ENCODE assay signal across 9 cellular contexts in genomic region chr1:41239988-41240610, GRCh38. TPM values are rescaled to one million over a fixed set of nuclear protein-coding genes. Genes with fewer than 3 reads are reported as not detected.
A peak's percentile ranks its signal among the peaks of the same experiment; 100 is the strongest.
DNase-seq lines count a peak whose midpoint lies in the region; ATAC-seq and TF ChIP-seq lines count a peak whose summit lies in the region.
"Had no signal": no experiment of that assay in that cellular context is flagged by ENCODE, and none has a peak within 500 bp of the region (broad histone marks: within the 10 kb centered on the region; RNA-seq: fewer than 3 reads in every experiment).

No MANE protein-coding gene starts in this region.

- H3K36me3 ChIP-seq in HCT116 (ENCODE audit: control insufficient read depth in 1 of 2, insufficient read depth in 2 of 2, low read length in 2 of 2) (no peaks in the 10 kb centered on the region), SK-N-MC (ENCODE audit: insufficient read depth, low read length) (no peaks in the 10 kb centered on the region), vagina (no peaks in the 10 kb centered on the region)

- no peaks in the 10 kb centered on the region; the same call in 1 of the 2 replicates for H4K20me1 ChIP-seq in HCT116 (ENCODE audit: insufficient read depth)

- POLR2A ChIA-PET in CD4-positive, alpha-beta T cell (lab: Charles Lee), result interaction anchor here (0.8 kb wide), 2 partner anchors 17 to 379 kb away, joined by 4 to 6 read pairs; no protein-coding TSS in a partner anchor
- POLR2A ChIA-PET in HCT116 (lab: Charles Lee), result no interaction called here

- no peak overlapping the region for H3K27ac ChIP-seq in CD4-positive, alpha-beta T cell (ENCODE audit: low read depth, low read length)
- H3K27ac ChIP-seq in HCT116 (ENCODE audit: low read depth, low read length) (no peak overlapping the region), SK-N-MC (peak overlapping the region; percentile 81), vagina (no peak overlapping the region)

- RAD21 ChIA-PET in HCT116 (lab: Charles Lee; ENCODE audit: low non-redundant PET in 1 of 2, low total read pairs in 2 of 2, uncharacterized antibody in 2 of 2, unreplicated experiment in 2 of 2), result no interaction called here

- H3K4me3 ChIP-seq in HCT116 (replicated peaks in 1 of 2; ENCODE audit: low read depth in 1 of 2, low read length in 2 of 2), result peak overlapping the region in 1 of 2 experiments; percentile 68; a peak in 1 of 4 replicates
- peak overlapping the region; percentile 85 for H3K4me3 ChIP-seq in SK-N-MC
- peak overlapping the region; percentile 59 for H3K4me3 ChIP-seq in fibroblast of pulmonary artery (replicated peaks; ENCODE audit: low read depth, low read length)
- H3K4me3 ChIP-seq in vagina, result no peak overlapping the region

- H3K4me1 Mint-ChIP-seq in CD4-positive, alpha-beta T cell (ENCODE audit: low read depth), result peaks cover 14% of the 10 kb centered on the region
- H3K4me1 Mint-ChIP-seq in stimulated activated effector memory CD8-positive, alpha-beta T cell treated with anti-CD3 and anti-CD28 coated beads, Interleukin-12 subunit alpha, Interleukin-12 subunit beta, amount 100 ng/mL, for 72 hours, result peaks cover 12% of the 10 kb centered on the region

- H3K9me3 Mint-ChIP-seq in CD4-positive, alpha-beta T cell, result no peaks in the 10 kb centered on the region
- no peaks in the 10 kb centered on the region for H3K9me3 Mint-ChIP-seq in stimulated activated effector memory CD8-positive, alpha-beta T cell treated with anti-CD3 and anti-CD28 coated beads, Interleukin-12 subunit alpha, Interleukin-12 subunit beta, amount 100 ng/mL, for 72 hours

- H3K9me3 ChIP-seq in CD4-positive, alpha-beta T cell (ENCODE audit: control insufficient read depth, low read length), result no peaks in the 10 kb centered on the region
- H3K9me3 ChIP-seq in HCT116 (ENCODE audit: control insufficient read depth in 1 of 2, insufficient read depth in 1 of 2, low read depth in 1 of 2, low read length in 2 of 2) (no peaks in the 10 kb centered on the region), SK-N-MC (ENCODE audit: low read depth, low read length) (no peaks in the 10 kb centered on the region), vagina (no peaks in the 10 kb centered on the region)
- H3K9me3 ChIP-seq: SJCRH30 had no signal

- H3K4me3 Mint-ChIP-seq in CD4-positive, alpha-beta T cell, result peak overlapping the region; percentile 92
- H3K4me3 Mint-ChIP-seq in stimulated activated effector memory CD8-positive, alpha-beta T cell treated with anti-CD3 and anti-CD28 coated beads, Interleukin-12 subunit alpha, Interleukin-12 subunit beta, amount 100 ng/mL, for 72 hours, result peak overlapping the region; percentile 69

- H3K79me2 ChIP-seq in HCT116 (ENCODE audit: insufficient read depth, low read length), result peaks cover 57% of the 10 kb centered on the region

- no peaks in the 10 kb centered on the region for H3K27me3 Mint-ChIP-seq in CD4-positive, alpha-beta T cell

- H3K9me2 ChIP-seq in HCT116 (ENCODE audit: insufficient read depth), result no peaks in the 10 kb centered on the region

- H3K4me1 ChIP-seq in HCT116 (ENCODE audit: control insufficient read depth in 1 of 2, insufficient read depth in 2 of 2, low read length in 2 of 2), result peaks cover 21 to 44% of the 10 kb centered on the region in 2 experiments
- peaks cover 30% of the 10 kb centered on the region for H3K4me1 ChIP-seq in vagina

- peak; percentile 38 for TF ChIP-seq RAD21 in HCT116 (IDR thresholded peaks at IDR 0.05; ENCODE audit: low read depth)

- DNase-seq in CD4-positive, alpha-beta T cell, result no peak
- DNase-seq in HCT116 (ENCODE audit: low read depth, low spot score) (no peak), SK-N-MC (ENCODE audit: low read depth, low spot score) (peak; percentile 50), fibroblast of pulmonary artery (ENCODE audit: low read depth) (peak; percentile 74), vagina (ENCODE audit: extremely low spot score in 2 of 2) (no peak), NCI-H146 (lab: John Stamatoyannopoulos, UW) (no peak)
- no peak for DNase-seq in stimulated activated effector memory CD8-positive, alpha-beta T cell treated with anti-CD3 and anti-CD28 coated beads, Interleukin-12 subunit alpha, Interleukin-12 subunit beta, amount 100 ng/mL, for 72 hours (ENCODE audit: low spot score in 2 of 2)
- DNase-seq in activated CD4-positive, CD25-positive, alpha-beta regulatory T cell (lab: John Stamatoyannopoulos, UW), result no peak

- intact Hi-C loops in CD4-positive, alpha-beta T cell (cut with DNase I, micrococcal nuclease), result loop anchor here in 1 of 2 experiments (5.0 to 10.0 kb wide), 2 partner anchors 122 to 235 kb away; partner anchors contain the start of gene FOXO6
- intact Hi-C loops in HCT116 (cut with micrococcal nuclease) (no loop called here), vagina (cut with DNase I) (loop anchor here (2.0 kb wide), 1 partner anchor 125 kb away; no protein-coding TSS in a partner anchor)

- peak overlapping the region; percentile 91 for H3K27ac Mint-ChIP-seq in CD4-positive, alpha-beta T cell
- no peak overlapping the region for H3K27ac Mint-ChIP-seq in stimulated activated effector memory CD8-positive, alpha-beta T cell treated with anti-CD3 and anti-CD28 coated beads, Interleukin-12 subunit alpha, Interleukin-12 subunit beta, amount 100 ng/mL, for 72 hours

- H3K36me3 Mint-ChIP-seq in CD4-positive, alpha-beta T cell (ENCODE audit: low read depth), result peaks cover 4% of the 10 kb centered on the region
- H3K36me3 Mint-ChIP-seq in stimulated activated effector memory CD8-positive, alpha-beta T cell treated with anti-CD3 and anti-CD28 coated beads, Interleukin-12 subunit alpha, Interleukin-12 subunit beta, amount 100 ng/mL, for 72 hours, result peaks cover 5% of the 10 kb centered on the region

- peak overlapping the region; percentile 79 for H3K4me2 ChIP-seq in HCT116 (ENCODE audit: low read length)

- TF ChIP-seq POLR2A in HCT116 (IDR thresholded peaks at IDR 0.05; ENCODE audit: borderline replicate concordance, extremely low read depth, insufficient read depth, insufficient read length) (no peak), vagina (IDR thresholded peaks at IDR 0.05) (no peak)

- H3K9ac ChIP-seq in HCT116 (ENCODE audit: low read length) (peak overlapping the region; percentile 78; the same call in 1 of the 2 replicates), SK-N-MC (ENCODE audit: insufficient read length) (no peak overlapping the region)

- no peak overlapping the region for H2AFZ ChIP-seq in HCT116 (ENCODE audit: low read depth, low read length, poor library complexity, severe bottlenecking)

- TF ChIP-seq CTCF in CD4-positive, alpha-beta T cell (IDR thresholded peaks at IDR 0.05), result peak; percentile 36
- TF ChIP-seq CTCF in HCT116 (IDR thresholded peaks at IDR 0.05 in 2 of 3, conservative IDR thresholded peaks at IDR 0.05 in 1 of 3; ENCODE audit: borderline replicate concordance in 1 of 3, insufficient read depth in 1 of 3, low read depth in 2 of 3, low read length in 2 of 3) (peak in 1 of 3 experiments; percentile 20; a peak in 1 of 6 replicates), fibroblast of pulmonary artery (IDR thresholded peaks at IDR 0.05; ENCODE audit: low read length, missing control alignments) (peak; percentile 66), vagina (IDR thresholded peaks at IDR 0.05) (no peak)

- CTCF ChIA-PET in CD4-positive, alpha-beta T cell (lab: Charles Lee), result interaction anchor here (0.7 kb wide), 1 partner anchor 1117 kb away, joined by 3 read pairs; no protein-coding TSS in a partner anchor
- CTCF ChIA-PET in HCT116 (lab: Charles Lee), result interaction anchor here (1.0 kb wide), 1 partner anchor 43 kb away, joined by 3 read pairs; no protein-coding TSS in a partner anchor

- no TSS peak for BruUV-seq in HCT116 (replicated peaks; lab: Mats Ljungman, UMichigan)

- peak; percentile 48 for ATAC-seq in CD4-positive, alpha-beta T cell (ENCODE audit: poor library complexity)
- no peak for ATAC-seq in HCT116
- ATAC-seq in stimulated activated effector memory CD8-positive, alpha-beta T cell treated with anti-CD3 and anti-CD28 coated beads, Interleukin-12 subunit alpha, Interleukin-12 subunit beta, amount 100 ng/mL, for 72 hours, result no peak

- no peaks in the 10 kb centered on the region for H3K27me3 ChIP-seq in CD4-positive, alpha-beta T cell (ENCODE audit: control insufficient read depth, insufficient read depth, low read length)
- H3K27me3 ChIP-seq in HCT116 (ENCODE audit: insufficient read depth, low read length) (no peaks in the 10 kb centered on the region), vagina (no peaks in the 10 kb centered on the region)
- H3K27me3 ChIP-seq: SJCRH30 had no signal

TF ChIP-seq in HCT116, 20 proteins besides CTCF, POLR2A, EP300 and RAD21:
- TF ChIP-seq SIN3A (IDR thresholded peaks at IDR 0.05; ENCODE audit: low read depth) (0 out of 2 replicates have a peak, but pooled peaks have one; percentile 4), TCF7L2 (IDR thresholded peaks at IDR 0.05; ENCODE audit: borderline replicate concordance, extremely low read depth, insufficient read depth, insufficient read length) (no peak)

RNA-seq across cellular contexts. Expression of gene SCMH1, which starts 2.0 kb away (rescaled TPM):
- 10 to 100 TPM; 14.4 to 19.2 TPM for total RNA-seq in CD4-positive, alpha-beta T cell
- total RNA-seq in HCT116 (2021; ENCODE audit: unreplicated experiment) (28.0 TPM), vagina (35.1 TPM)
- 25.5 and 26.3 TPM in 2 replicates for polyA plus RNA-seq in HCT116 (2012)

Comparison
In these comparisons a context has a peak if more than half of its experiments do, and no peak if none do; other contexts are left out.
1. DNase-seq: peak in SK-N-MC (single experiment) and fibroblast of pulmonary artery (single experiment); none in CD4-positive, alpha-beta T cell (0 of 10), HCT116 (single experiment), stimulated activated effector memory CD8-positive, alpha-beta T cell treated with anti-CD3 and anti-CD28 coated beads, Interleukin-12 subunit alpha, Interleukin-12 subunit beta, amount 100 ng/mL, for 72 hours (0 of 2), vagina (0 of 2), NCI-H146 (single experiment) and activated CD4-positive, CD25-positive, alpha-beta regulatory T cell (0 of 4).
2. CTCF ChIP-seq: peak in CD4-positive, alpha-beta T cell (single experiment) and fibroblast of pulmonary artery (single experiment); none in vagina (0 of 3).
3. H3K4me3 ChIP-seq: peak in SK-N-MC (single experiment) and fibroblast of pulmonary artery (single experiment); none in vagina (0 of 2).